Comparison of ENCODE assay signal across 8 cellular contexts in genomic region chr4:54225671-54226398, GRCh38. TPM values are rescaled to one million over a fixed set of nuclear protein-coding genes. Genes with fewer than 3 reads are reported as not detected.
DNase-seq lines count a peak whose midpoint lies in the region; ATAC-seq, FAIRE-seq and TF ChIP-seq lines count a peak whose summit lies in the region.

No MANE protein-coding gene starts in this region.

- no peak for TF ChIP-seq POLR2A in upper lobe of left lung (IDR thresholded peaks at IDR 0.05)

- peak overlapping the region; percentile 97 for H4K8ac ChIP-seq in mesenchymal stem cell (ENCODE audit: low read length)

- H3K4ac ChIP-seq in mesenchymal stem cell (ENCODE audit: low read depth in 1 of 2, low read length in 2 of 2) = peak overlapping the region; percentile 81 to 96

- peaks cover 32% of the 10 kb centered on the region for H3K4me1 Mint-ChIP-seq in activated naive CD4-positive, alpha-beta T cell treated with anti-CD3 and anti-CD28 coated beads, Interleukin-2, amount 10 ng/mL, durations not matched to agents 7 days and 5 days

- H3K27ac Mint-ChIP-seq in activated naive CD4-positive, alpha-beta T cell treated with anti-CD3 and anti-CD28 coated beads, Interleukin-2, amount 10 ng/mL, durations not matched to agents 7 days and 5 days = no peak overlapping the region

- DNase-seq in activated naive CD4-positive, alpha-beta T cell treated with anti-CD3 and anti-CD28 coated beads, Interleukin-2, amount 10 ng/mL, durations not matched to agents 7 days and 5 days = no peak
- no peak for DNase-seq in activated naive CD4-positive, alpha-beta T cell (lab: John Stamatoyannopoulos, UW)
- DNase-seq in mesenchymal stem cell = peak; percentile 48
- DNase-seq in upper lobe of left lung = peak in 1 of 2 donors; percentile 69
- DNase-seq in DMS153 treated with DMSO at 0.1 percent for 48 hours (lab: John Stamatoyannopoulos, UW; ENCODE audit: unreplicated experiment) = no peak
- no peak for DNase-seq in RCC 7860 (ENCODE audit: low spot score)
- no peak for DNase-seq in NCI-H1417 treated with DMSO at 0.1 percent for 48 hours (lab: John Stamatoyannopoulos, UW)

- H3K14ac ChIP-seq in mesenchymal stem cell (ENCODE audit: low read length in 2 of 2) = no peak overlapping the region

- H3K9ac ChIP-seq in duodenal mucosa (ENCODE audit: low read depth in 1 of 2, low read length in 2 of 2) (no peak overlapping the region), mesenchymal stem cell (ENCODE audit: low read length) (peak overlapping the region; percentile 99)

- no peaks in the 10 kb centered on the region for H3K79me1 ChIP-seq in mesenchymal stem cell (replicated peaks; ENCODE audit: low read length, poor library complexity, severe bottlenecking)

- H3K4me3 ChIP-seq in duodenal mucosa (ENCODE audit: low read depth in 1 of 2, low read length in 2 of 2) (peak overlapping the region; percentile 61 to 63), mesenchymal stem cell (ENCODE audit: insufficient read depth in 1 of 2, low read depth in 1 of 2, low read length in 2 of 2) (peak overlapping the region; percentile 14 to 93), upper lobe of left lung (peak overlapping the region in 3 of 4 donors; percentile 25 to 60 (median 46))

- CTCF ChIA-PET in activated naive CD4-positive, alpha-beta T cell treated with anti-CD3 and anti-CD28 coated beads, Interleukin-2, amount 10 ng/mL, durations not matched to agents 7 days and 5 days (lab: Charles Lee) = interaction anchor here (0.8 to 3.7 kb wide), 5 partner anchors 8 to 320 kb away, joined by 3 to 11 read pairs (median 3); no protein-coding TSS in a partner anchor

- TF ChIP-seq EP300 in upper lobe of left lung (IDR thresholded peaks at IDR 0.05) = no peak

- H3K4me3 Mint-ChIP-seq in activated naive CD4-positive, alpha-beta T cell treated with anti-CD3 and anti-CD28 coated beads, Interleukin-2, amount 10 ng/mL, durations not matched to agents 7 days and 5 days = peak overlapping the region; percentile 29

- peak overlapping the region in 1 of 2 experiments; percentile 61 for H3K23ac ChIP-seq in mesenchymal stem cell (ENCODE audit: low read length in 2 of 2)

- 19% methylated on average over 30 of the region's 32 CpGs for WGBS in mesenchymal stem cell
- WGBS in upper lobe of left lung, 2 donors = 10 to 13% methylated on average over 32 of the region's 32 CpGs

- peak overlapping the region; percentile 54 for H2BK120ac ChIP-seq in mesenchymal stem cell (ENCODE audit: low read depth, low read length)

- H3K36me3 ChIP-seq in duodenal mucosa (ENCODE audit: control insufficient read depth in 1 of 2, insufficient read depth in 2 of 2, low read length in 2 of 2) (no peaks in the 10 kb centered on the region), mesenchymal stem cell (ENCODE audit: control insufficient read depth in 1 of 2, insufficient read depth in 2 of 2, low read depth in 1 of 2, low read length in 2 of 2) (peaks cover 0 to 5% of the 10 kb centered on the region in 2 experiments), upper lobe of left lung (no peaks in the 10 kb centered on the region)

- TF ChIP-seq CTCF in upper lobe of left lung (IDR thresholded peaks at IDR 0.05) = peak in 1 of 6 experiments; percentile 11

- H3K27ac ChIP-seq in duodenal mucosa (ENCODE audit: low read depth, low read length) (no peak overlapping the region), mesenchymal stem cell (ENCODE audit: low read length, poor library complexity, severe bottlenecking) (no peak overlapping the region), upper lobe of left lung (peak overlapping the region; percentile 31 to 73 (median 58))

- no peaks in the 10 kb centered on the region for H3K9me3 Mint-ChIP-seq in activated naive CD4-positive, alpha-beta T cell treated with anti-CD3 and anti-CD28 coated beads, Interleukin-2, amount 10 ng/mL, durations not matched to agents 7 days and 5 days

- peaks cover 2% of the 10 kb centered on the region for H3K36me3 Mint-ChIP-seq in activated naive CD4-positive, alpha-beta T cell treated with anti-CD3 and anti-CD28 coated beads, Interleukin-2, amount 10 ng/mL, durations not matched to agents 7 days and 5 days

- H3K18ac ChIP-seq in mesenchymal stem cell (ENCODE audit: low read depth in 1 of 2, low read length in 2 of 2) = peak overlapping the region; percentile 85 to 94

- peak overlapping the region; percentile 67 to 92 for H2BK12ac ChIP-seq in mesenchymal stem cell (ENCODE audit: low read length in 2 of 2)

- peaks cover 91% of the 10 kb centered on the region for H3K27me3 Mint-ChIP-seq in activated naive CD4-positive, alpha-beta T cell treated with anti-CD3 and anti-CD28 coated beads, Interleukin-2, amount 10 ng/mL, durations not matched to agents 7 days and 5 days

- FAIRE-seq in RCC 7860 (lab: Jason Lieb, UNC) = no peak

- peak overlapping the region; percentile 15 for H2AFZ ChIP-seq in mesenchymal stem cell (ENCODE audit: low read depth, low read length)

- H3K9me3 ChIP-seq in duodenal mucosa (ENCODE audit: control insufficient read depth in 1 of 2, low read length in 2 of 2) (no peaks in the 10 kb centered on the region), mesenchymal stem cell (ENCODE audit: control insufficient read depth, low read length) (no peaks in the 10 kb centered on the region), upper lobe of left lung (no peaks in the 10 kb centered on the region)

- peak overlapping the region; percentile 100 for H3K4me2 ChIP-seq in mesenchymal stem cell (ENCODE audit: low read length, poor library complexity, severe bottlenecking)

- peak overlapping the region; percentile 93 for H2BK15ac ChIP-seq in mesenchymal stem cell (ENCODE audit: low read depth, poor library complexity, severe bottlenecking)

- peaks cover 24 to 38% of the 10 kb centered on the region in 2 donors for H3K4me1 ChIP-seq in duodenal mucosa (ENCODE audit: control insufficient read depth in 1 of 2, insufficient read depth in 2 of 2, low read length in 2 of 2)
- H3K4me1 ChIP-seq in mesenchymal stem cell (ENCODE audit: control insufficient read depth, insufficient read depth, low read depth, low read length) = peaks cover 35% of the 10 kb centered on the region
- peaks cover 35 to 51% (median 41%) of the 10 kb centered on the region in 4 donors for H3K4me1 ChIP-seq in upper lobe of left lung

- H2BK5ac ChIP-seq in mesenchymal stem cell (ENCODE audit: low read depth, low read length, poor library complexity, severe bottlenecking) = no peak overlapping the region

- peak overlapping the region; percentile 92 for H4K91ac ChIP-seq in mesenchymal stem cell (ENCODE audit: low read length)

- no peak overlapping the region for H2AK5ac ChIP-seq in mesenchymal stem cell (ENCODE audit: low read length, severe bottlenecking)

- H3K27me3 ChIP-seq in duodenal mucosa (ENCODE audit: control insufficient read depth in 1 of 2, insufficient read depth in 2 of 2, low read length in 2 of 2) (peaks cover 58 to 66% of the 10 kb centered on the region in 2 donors), mesenchymal stem cell (ENCODE audit: control insufficient read depth in 1 of 2, insufficient read depth in 1 of 2, low read length in 2 of 2) (peaks cover 0 to 34% of the 10 kb centered on the region in 2 experiments), upper lobe of left lung (peaks cover 0 to 52% (median 34%) of the 10 kb centered on the region in 4 donors)

- ATAC-seq in upper lobe of left lung (ENCODE audit: low FRiP score in 2 of 2) = no peak

RNA-seq across cellular contexts. Expression of gene PDGFRA, which starts 3.3 kb away (rescaled TPM):
- polyA plus RNA-seq in mesenchymal stem cell (2013, experiment 1 of 2) = 343 TPM
- 347 TPM for polyA plus RNA-seq in mesenchymal stem cell (2013, experiment 2 of 2)
- total RNA-seq in upper lobe of left lung = 100 to 1,000 TPM in 2 of 6 donors, 10 to 100 TPM in 4; 60.5 to 136 (median 77.0) TPM

Comparison
In these comparisons a context has a peak if more than half of its experiments do, and no peak if none do; other contexts are left out.
1. H3K27ac ChIP-seq: peak in upper lobe of left lung (4 of 4); none in duodenal mucosa (single experiment) and mesenchymal stem cell (single experiment).
2. Peak in every context shown above with its lines, with median percentiles within 50 percentile points of each other: H3K4me3 ChIP-seq.